ENCODE assay signal across 9 cellular contexts in the genomic region with DNA sequence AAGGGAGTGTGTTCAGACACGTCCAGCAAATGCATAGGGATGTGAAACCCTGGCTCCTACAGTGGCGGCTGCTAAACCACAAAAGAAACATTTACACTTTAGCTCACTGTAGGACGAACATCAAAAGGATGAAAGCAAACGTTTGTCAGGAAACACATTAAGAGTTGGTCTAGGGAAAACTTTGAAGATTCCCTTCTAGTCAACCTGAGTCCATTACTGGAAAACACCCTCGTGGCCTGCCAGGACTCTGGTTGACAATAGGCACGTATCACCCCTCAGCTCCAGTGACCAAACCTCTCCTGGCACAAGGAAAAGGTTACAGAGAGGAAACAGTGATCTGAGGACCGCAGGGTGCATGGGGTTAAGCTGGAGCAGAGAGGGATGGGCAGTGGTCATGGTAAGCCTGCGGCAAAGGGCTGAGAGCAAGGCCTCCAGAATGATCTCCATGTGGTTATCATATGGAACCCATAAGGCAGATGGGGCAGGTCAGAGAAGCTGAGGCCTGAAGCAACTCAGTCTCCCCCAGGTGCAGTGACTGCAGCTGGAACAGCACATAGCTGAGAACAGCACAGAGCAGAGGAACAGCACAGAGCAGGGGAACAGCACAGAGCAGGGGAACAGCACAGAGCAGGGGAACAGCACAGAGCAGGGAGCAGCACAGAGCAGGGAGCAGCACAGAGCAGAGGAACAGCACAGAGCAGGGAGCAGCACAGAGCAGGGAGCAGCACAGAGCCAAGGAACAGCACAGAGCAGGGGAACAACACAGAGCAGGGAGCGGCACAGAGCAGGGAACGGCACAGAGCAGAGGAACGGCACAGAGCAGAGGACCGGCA. TPM values are rescaled to one million over a fixed set of nuclear protein-coding genes. Genes with fewer than 3 reads are reported as not detected.
DNase-seq lines count a peak whose midpoint lies in the region; ATAC-seq and TF ChIP-seq lines count a peak whose summit lies in the region.
"Had no signal": no experiment of that assay in that cellular context is flagged by ENCODE, and none has a peak within 500 bp of the region (broad histone marks: within the 10 kb centered on the region; RNA-seq: fewer than 3 reads in every experiment).

No MANE protein-coding gene starts in this region.

- H3K9me3 ChIP-seq in WERI-Rb-1 (ENCODE audit: severe bottlenecking) (no peaks in the 10 kb centered on the region), right atrium auricular region (no peaks in the 10 kb centered on the region)

- H3K27ac Mint-ChIP-seq in activated T-helper 2 cell treated with anti-CD3 and anti-CD28 coated beads, Interferon-gamma antibody, Interleukin-2, Interleukin-4, amounts not matched to agents 10 μg/mL and 5 μg/mL and 100 μg/mL, durations not matched to agents 14 hours and 24 hours and 36 hours: no peak overlapping the region

- no peaks in the 10 kb centered on the region for H3K27me3 ChIP-seq in WERI-Rb-1 (ENCODE audit: insufficient read depth, low read depth, severe bottlenecking)
- no peaks in the 10 kb centered on the region for H3K27me3 ChIP-seq in right atrium auricular region

- ATAC-seq in GM18861 (IDR thresholded peaks at IDR 0.05; ENCODE audit: unreplicated experiment) (peak; percentile 83), HG02588 (IDR thresholded peaks at IDR 0.05; ENCODE audit: unreplicated experiment) (peak; percentile 86), Right ventricle myocardium superior (ENCODE audit: poor library complexity) (no peak)

- H3K27me3 Mint-ChIP-seq in activated T-helper 2 cell treated with anti-CD3 and anti-CD28 coated beads, Interferon-gamma antibody, Interleukin-2, Interleukin-4, amounts not matched to agents 10 μg/mL and 5 μg/mL and 100 μg/mL, durations not matched to agents 14 hours and 24 hours and 36 hours (ENCODE audit: low read depth): peaks cover 10% of the 10 kb centered on the region

- H3K27ac ChIP-seq in WERI-Rb-1 (no peak overlapping the region), right atrium auricular region (no peak overlapping the region)
- H3K27ac ChIP-seq: VCaP had no signal

- intact Hi-C loops in Right ventricle myocardium superior (cut with DNase I): no loop called here
- intact Hi-C loops in activated T-helper 2 cell treated with anti-CD3 and anti-CD28 coated beads, Interferon-gamma antibody, Interleukin-2, Interleukin-4, amounts not matched to agents 10 μg/mL and 5 μg/mL and 100 μg/mL, durations not matched to agents 14 hours and 24 hours and 36 hours (cut with micrococcal nuclease): no loop called here

- DNase-seq in NOMO-1 treated with DMSO at 0.1 percent for 48 hours (lab: John Stamatoyannopoulos, UW; ENCODE audit: unreplicated experiment): peak; percentile 91
- peak; percentile 70 for DNase-seq in medulla oblongata (ENCODE audit: extremely low spot score)
- no peak for DNase-seq in WERI-Rb-1
- DNase-seq in right atrium auricular region (ENCODE audit: low spot score): no peak
- no peak for DNase-seq in Right ventricle myocardium superior
- no peak for DNase-seq in activated T-helper 2 cell treated with anti-CD3 and anti-CD28 coated beads, Interferon-gamma antibody, Interleukin-2, Interleukin-4, amounts not matched to agents 10 μg/mL and 5 μg/mL and 100 μg/mL, durations not matched to agents 14 hours and 24 hours and 36 hours (ENCODE audit: low spot score)

- no peak overlapping the region for H3K4me3 Mint-ChIP-seq in activated T-helper 2 cell treated with anti-CD3 and anti-CD28 coated beads, Interferon-gamma antibody, Interleukin-2, Interleukin-4, amounts not matched to agents 10 μg/mL and 5 μg/mL and 100 μg/mL, durations not matched to agents 14 hours and 24 hours and 36 hours (ENCODE audit: low read depth)

- no peak overlapping the region for H3K4me3 ChIP-seq in WERI-Rb-1 (ENCODE audit: low read depth, low read length)
- no peak overlapping the region for H3K4me3 ChIP-seq in right atrium auricular region

- no peaks in the 10 kb centered on the region for H3K36me3 Mint-ChIP-seq in activated T-helper 2 cell treated with anti-CD3 and anti-CD28 coated beads, Interferon-gamma antibody, Interleukin-2, Interleukin-4, amounts not matched to agents 10 μg/mL and 5 μg/mL and 100 μg/mL, durations not matched to agents 14 hours and 24 hours and 36 hours (ENCODE audit: low read depth)

- H3K9me3 Mint-ChIP-seq in activated T-helper 2 cell treated with anti-CD3 and anti-CD28 coated beads, Interferon-gamma antibody, Interleukin-2, Interleukin-4, amounts not matched to agents 10 μg/mL and 5 μg/mL and 100 μg/mL, durations not matched to agents 14 hours and 24 hours and 36 hours: no peaks in the 10 kb centered on the region

- H3K4me1 ChIP-seq in right atrium auricular region: no peaks in the 10 kb centered on the region

- TF ChIP-seq CTCF in WERI-Rb-1 (IDR thresholded peaks at IDR 0.05; ENCODE audit: low read depth, low read length) (no peak), right atrium auricular region (IDR thresholded peaks at IDR 0.05) (no peak)

- no peaks in the 10 kb centered on the region for H3K36me3 ChIP-seq in WERI-Rb-1
- no peaks in the 10 kb centered on the region for H3K36me3 ChIP-seq in right atrium auricular region

- H3K4me1 Mint-ChIP-seq in activated T-helper 2 cell treated with anti-CD3 and anti-CD28 coated beads, Interferon-gamma antibody, Interleukin-2, Interleukin-4, amounts not matched to agents 10 μg/mL and 5 μg/mL and 100 μg/mL, durations not matched to agents 14 hours and 24 hours and 36 hours (ENCODE audit: low read depth): peaks cover 9% of the 10 kb centered on the region

RNA-seq across cellular contexts. Expression of a gene that starts 49.9 kb away (rescaled TPM):
- total RNA-seq in right atrium auricular region (10 to 100 TPM in 1 of 2 donors, 1 to 10 TPM in 1; 7.0 to 14.2 TPM), Right ventricle myocardium superior (3.0 TPM)
- 0.07 TPM in 1 of 2 replicates, not detected in the other for total RNA-seq in activated T-helper 2 cell treated with anti-CD3 and anti-CD28 coated beads, Interferon-gamma antibody, Interleukin-2, Interleukin-4, amounts not matched to agents 10 μg/mL and 5 μg/mL and 100 μg/mL, durations not matched to agents 14 hours and 24 hours and 36 hours

Comparison
In these comparisons a context has a peak if more than half of its experiments do, and no peak if none do; other contexts are left out.
1. DNase-seq: peak in NOMO-1 treated with DMSO at 0.1 percent for 48 hours (single experiment) and medulla oblongata (single experiment); none in WERI-Rb-1 (single experiment), right atrium auricular region (single experiment), Right ventricle myocardium superior (single experiment) and activated T-helper 2 cell treated with anti-CD3 and anti-CD28 coated beads, Interferon-gamma antibody, Interleukin-2, Interleukin-4, amounts not matched to agents 10 μg/mL and 5 μg/mL and 100 μg/mL, durations not matched to agents 14 hours and 24 hours and 36 hours (single experiment).